15 cellular contexts compared by ENCODE assay signal in genomic region chr3:107013606-107014005, GRCh38.
A peak's percentile ranks its signal among the peaks of the same experiment; 100 is the strongest.
DNase-seq lines count a peak whose midpoint lies in the region; ATAC-seq and TF ChIP-seq lines count a peak whose summit lies in the region.
"Had no signal": no experiment of that assay in that cellular context is flagged by ENCODE, and none has a peak within 500 bp of the region (broad histone marks: within the 10 kb centered on the region; RNA-seq: fewer than 3 reads in every experiment).

No MANE protein-coding gene starts in this region.

- H3K4me1 ChIP-seq in colonic mucosa = no peaks in the 10 kb centered on the region
- H3K4me1 ChIP-seq: BLaER1 had no signal

- no peaks in the 10 kb centered on the region for H3K27me3 ChIP-seq in colonic mucosa
- H3K27me3 ChIP-seq: BLaER1 had no signal

- H3K36me3 ChIP-seq in colonic mucosa = no peaks in the 10 kb centered on the region
- H3K36me3 ChIP-seq: BLaER1 had no signal

- intact Hi-C loops in colonic mucosa (cut with DNase I) = no loop called here

- H3K9ac ChIP-seq in colonic mucosa (ENCODE audit: low read depth in 2 of 2, low read length in 2 of 2) = no peak overlapping the region
- H3K9ac ChIP-seq: BLaER1 had no signal

- ATAC-seq in GM18909 (IDR thresholded peaks at IDR 0.05; ENCODE audit: poor library complexity, unreplicated experiment) = no peak
- no peak for ATAC-seq in GM18858 (IDR thresholded peaks at IDR 0.05; ENCODE audit: unreplicated experiment)
- ATAC-seq: GM12878, GM23338 had no signal

- H3K27ac ChIP-seq in colonic mucosa = no peak overlapping the region
- H3K27ac ChIP-seq: 22Rv1, BLaER1 had no signal

- peak; percentile 36 for DNase-seq in DMS 273 (lab: John Stamatoyannopoulos, UW; ENCODE audit: unreplicated experiment)
- DNase-seq in DMS 273 treated with DMSO at 0.1 percent for 48 hours (lab: John Stamatoyannopoulos, UW) = no peak
- peak; percentile 21 for DNase-seq in dedifferentiated amniotic fluid mesenchymal stem cell (ENCODE audit: extremely low spot score)
- DNase-seq in fibroblast of the conjunctiva (ENCODE audit: low read depth) = peak; percentile 3
- no peak for DNase-seq in colonic mucosa
- DNase-seq: AML-193, DMS79, H7, IMR-90 had no signal

- H3K9me3 ChIP-seq in colonic mucosa = no peaks in the 10 kb centered on the region

- TF ChIP-seq CTCF in colonic mucosa (IDR thresholded peaks at IDR 0.05) = no peak

- no peak overlapping the region for H3K4me3 ChIP-seq in colonic mucosa
- H3K4me3 ChIP-seq: BLaER1, GM12878, GM23338 had no signal

Comparison
In these comparisons a context has a peak if more than half of its experiments do, and no peak if none do; other contexts are left out.
1. DNase-seq: peak in DMS 273 (single experiment), dedifferentiated amniotic fluid mesenchymal stem cell (single experiment) and fibroblast of the conjunctiva (single experiment); none in DMS 273 treated with DMSO at 0.1 percent for 48 hours (single experiment) and colonic mucosa (single experiment).